ENCODE assay signal across 1 cellular context in genomic region chr14:20641591-20641990, GRCh38.
TF ChIP-seq lines count a peak whose summit lies in the region.

Gene OR6S1 (minus strand): TSS chr14:20641691. CDS start chr14:20641691, 0 bp downstream.

TF ChIP-seq in H1, 55 proteins besides CTCF, POLR2A, EP300 and RAD21:
- TF ChIP-seq ATF2 (IDR thresholded peaks at IDR 0.05; ENCODE audit: low read length) = no peak
- TF ChIP-seq BCL11A (IDR thresholded peaks at IDR 0.05; ENCODE audit: low read depth in 2 of 2, low read length in 2 of 2) = no peak
- no peak for TF ChIP-seq SP2 (IDR thresholded peaks at IDR 0.05; ENCODE audit: low read length)
